24 cellular contexts compared by ENCODE assay signal in the genomic region with DNA sequence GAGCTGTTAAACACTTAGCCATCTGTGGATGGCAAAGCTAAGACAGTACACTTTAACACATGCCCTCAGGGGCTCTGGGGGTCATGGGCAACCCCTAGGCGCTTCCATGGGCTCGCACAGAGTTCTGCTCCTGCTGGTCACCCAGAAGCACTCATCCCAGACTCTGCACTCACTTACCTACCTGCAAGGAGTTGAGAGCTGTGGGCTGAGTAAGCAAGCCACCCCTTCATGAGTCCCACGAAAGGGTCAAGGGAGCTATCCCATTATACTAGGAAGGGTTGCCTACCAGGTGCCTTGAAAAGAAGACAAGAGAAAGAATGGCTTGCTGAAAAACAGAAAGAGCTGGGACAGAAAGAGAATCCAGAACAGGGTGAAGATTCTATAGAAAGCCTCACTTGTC.
"Had no signal": no experiment of that assay in that cellular context is flagged by ENCODE, and none has a peak within 500 bp of the region (broad histone marks: within the 10 kb centered on the region; RNA-seq: fewer than 3 reads in every experiment).

No MANE protein-coding gene starts in this region.

- H3K27ac Mint-ChIP-seq: memory B cell; progenitor cell of endocrine pancreas; stimulated activated naive B cell treated with anti-CD40 and anti-IgM and Interleukin-4, amounts not matched to agents 10 μg/mL and 1 μg/mL and 100 μg/mL, for 72 hours; type B pancreatic cell had no signal

- H3K27me3 Mint-ChIP-seq: type B pancreatic cell had no signal

- H3K4me3 Mint-ChIP-seq: memory B cell; naive thymus-derived CD8-positive, alpha-beta T cell; nephron; neural crest cell; stimulated activated naive B cell treated with anti-CD40 and anti-IgM and Interleukin-4, amounts not matched to agents 10 μg/mL and 1 μg/mL and 100 μg/mL, for 72 hours; type B pancreatic cell had no signal

- H3K4me1 ChIP-seq: right atrium auricular region, suprapubic skin, tibial artery, uterus had no signal

- H3K79me2 ChIP-seq: hepatocyte had no signal

- ATAC-seq: naive thymus-derived CD8-positive, alpha-beta T cell; right lobe of liver; stimulated activated naive B cell treated with anti-CD40 and anti-IgM and Interleukin-4, amounts not matched to agents 10 μg/mL and 1 μg/mL and 100 μg/mL, for 72 hours; stimulated activated naive CD8-positive, alpha-beta T cell treated with anti-CD3 and anti-CD28 coated beads, Interleukin-15, Interleukin-2, amounts not matched to agents 100 U/mL and 50 U/mL, for 24 hours had no signal

- H3K4me2 ChIP-seq: hepatocyte, smooth muscle cell had no signal

- H3K9me3 ChIP-seq: left ventricle myocardium inferior, ovary, right atrium auricular region, right lobe of liver, suprapubic skin, thoracic aorta, tibial artery, uterus had no signal

- H3K36me3 ChIP-seq: left ventricle myocardium inferior, ovary, right atrium auricular region, right lobe of liver, suprapubic skin, thoracic aorta, tibial artery, uterus had no signal

- H3K27ac ChIP-seq: hepatocyte, left ventricle myocardium inferior, ovary, right atrium auricular region, right lobe of liver, suprapubic skin, thoracic aorta, tibial artery, uterus had no signal

- H3K4me1 Mint-ChIP-seq: memory B cell; naive thymus-derived CD8-positive, alpha-beta T cell had no signal

- DNase-seq: islet precursor cell; left ventricle myocardium inferior; naive thymus-derived CD8-positive, alpha-beta T cell; ovary; right lobe of liver; stimulated activated CD4-positive, alpha-beta T cell treated with anti-CD3 and anti-CD28 coated beads, Interleukin-1b, Interleukin-23, amount 100 ng/mL, for 48 hours; stimulated activated CD4-positive, alpha-beta T cell treated with anti-CD3 and anti-CD28 coated beads, Interleukin-2, amount 100 ng/mL, for 48 hours; stimulated activated CD4-positive, alpha-beta T cell treated with anti-CD3 and anti-CD28 coated beads, Interleukin-4, amount 100 ng/mL, for 4 hours; stimulated activated CD8-positive, alpha-beta memory T cell treated with anti-CD3 and anti-CD28 coated beads, Interleukin-4, amount 100 ng/mL, for 48 hours; stimulated activated naive B cell treated with anti-CD40 and anti-IgM and Interleukin-4, amounts not matched to agents 10 μg/mL and 1 μg/mL and 100 μg/mL, for 72 hours; stimulated activated naive CD8-positive, alpha-beta T cell treated with anti-CD3 and anti-CD28 coated beads, Interleukin-15, Interleukin-2, amounts not matched to agents 100 U/mL and 50 U/mL, for 24 hours; tibial artery; uterus had no signal

- H3K36me3 Mint-ChIP-seq: memory B cell; naive thymus-derived CD8-positive, alpha-beta T cell; stimulated activated naive B cell treated with anti-CD40 and anti-IgM and Interleukin-4, amounts not matched to agents 10 μg/mL and 1 μg/mL and 100 μg/mL, for 72 hours; type B pancreatic cell had no signal

- H3K27me3 ChIP-seq: hepatocyte, ovary, right atrium auricular region, right lobe of liver, suprapubic skin, tibial artery, uterus had no signal

- H2AFZ ChIP-seq: hepatocyte had no signal

- H3K4me3 ChIP-seq: hepatocyte, left ventricle myocardium inferior, lung, ovary, right atrium auricular region, right lobe of liver, smooth muscle cell, suprapubic skin, thoracic aorta, tibial artery, uterus had no signal

- H3K9me3 Mint-ChIP-seq: memory B cell; naive thymus-derived CD8-positive, alpha-beta T cell; nephron; neural crest cell; stimulated activated naive B cell treated with anti-CD40 and anti-IgM and Interleukin-4, amounts not matched to agents 10 μg/mL and 1 μg/mL and 100 μg/mL, for 72 hours; type B pancreatic cell had no signal
